In genomic region chr12:90943248-90943647, GRCh38 we compare ENCODE assay signal across 28 cellular contexts. TPM values are rescaled to one million over a fixed set of nuclear protein-coding genes. Genes with fewer than 3 reads are reported as not detected.
"Had no signal": no experiment of that assay in that cellular context is flagged by ENCODE, and none has a peak within 500 bp of the region (broad histone marks: within the 10 kb centered on the region; RNA-seq: fewer than 3 reads in every experiment).

No MANE protein-coding gene starts in this region.

- H3K9ac ChIP-seq: SK-N-SH had no signal

- H3K4me1 ChIP-seq: adrenal gland, Peyer's patch, SJSA1 had no signal

- H3K9me3 ChIP-seq: adrenal gland, Peyer's patch, SJSA1, SK-N-SH had no signal

- H3K36me3 ChIP-seq: adrenal gland, Peyer's patch, SJSA1 had no signal

- DNase-seq: activated CD4-positive, alpha-beta T cell treated with anti-CD3 and anti-CD28 coated beads, Interleukin-2, amount 10 ng/mL, durations not matched to agents 24 days and 14 days; activated CD4-positive, alpha-beta T cell treated with anti-CD3 and anti-CD28 coated beads, Interleukin-2, amount 50 U/mL, for 4 hours; activated CD8-positive, alpha-beta T cell treated with anti-CD3 and anti-CD28 coated beads for 36 hours; activated gamma-delta T cell treated with Interleukin-2 at 50 U/mL for 16 hours; activated naive CD4-positive, alpha-beta T cell treated with anti-CD3 and anti-CD28 coated beads for 36 hours; activated T-cell treated with anti-CD3 and anti-CD28 coated beads, Interleukin-2, amount 50 U/mL, for 24 hours; adrenal gland; anterior cingulate cortex; caudate nucleus; NCI-H1105; NCI-H1417 treated with DMSO at 0.1 percent for 48 hours; NCI-H1694; NCI-H1930; NCI-H2081 treated with DMSO at 0.1 percent for 48 hours; NCI-H345; NCI-H524 treated with DMSO at 0.1 percent for 48 hours; PC-3; Peyer's patch; RPMI8226; SHP77 treated with DMSO at 0.1 percent for 48 hours; SK-N-SH had no signal

- H3K27ac ChIP-seq: adrenal gland, Peyer's patch, SJSA1 had no signal

- H3K4me3 ChIP-seq: adrenal gland, Peyer's patch, SJSA1 had no signal

- ATAC-seq: activated CD8-positive, alpha-beta T cell treated with anti-CD3 and anti-CD28 coated beads for 36 hours; activated naive CD4-positive, alpha-beta T cell treated with anti-CD3 and anti-CD28 coated beads, Interleukin-2, amount 50 U/mL, for 72 hours; PC-3 had no signal

- H3K4me2 ChIP-seq: SK-N-SH had no signal

- FAIRE-seq: bronchial epithelial cell had no signal

- H3K27me3 ChIP-seq: adrenal gland, Peyer's patch, SJSA1 had no signal

RNA-seq across cellular contexts. Expression of gene CCER1, which starts 11.7 kb away (rescaled TPM):
- total RNA-seq: activated CD4-positive, alpha-beta T cell treated with anti-CD3 and anti-CD28 coated beads, Interleukin-2, amount 10 ng/mL, durations not matched to agents 24 days and 14 days; activated CD8-positive, alpha-beta memory T cell treated with anti-CD3 and anti-CD28 coated beads for 36 hours; activated CD8-positive, alpha-beta T cell treated with anti-CD3 and anti-CD28 coated beads for 36 hours; activated naive CD4-positive, alpha-beta T cell treated with anti-CD3 and anti-CD28 coated beads for 36 hours; activated naive CD4-positive, alpha-beta T cell treated with anti-CD3 and anti-CD28 coated beads, Interleukin-2, amount 50 U/mL, for 72 hours; activated T-helper 1 cell treated with anti-CD3 and anti-CD28 coated beads, Interleukin-12 subunit alpha, Interleukin-12 subunit beta, Interleukin-2, Interleukin-4 antibody, amounts not matched to agents 30 ng/mL and 10 ng/mL and 1 ng/mL, durations not matched to agents 14 hours and 24 hours and 36 hours; adrenal gland; bronchial epithelial cell; M059J; NCI-H460; PC-3; Peyer's patch; SJSA1 had no signal
- polyA plus RNA-seq: adrenal gland, SK-N-SH had no signal
